1 cellular context compared by ENCODE assay signal in the genomic region with DNA sequence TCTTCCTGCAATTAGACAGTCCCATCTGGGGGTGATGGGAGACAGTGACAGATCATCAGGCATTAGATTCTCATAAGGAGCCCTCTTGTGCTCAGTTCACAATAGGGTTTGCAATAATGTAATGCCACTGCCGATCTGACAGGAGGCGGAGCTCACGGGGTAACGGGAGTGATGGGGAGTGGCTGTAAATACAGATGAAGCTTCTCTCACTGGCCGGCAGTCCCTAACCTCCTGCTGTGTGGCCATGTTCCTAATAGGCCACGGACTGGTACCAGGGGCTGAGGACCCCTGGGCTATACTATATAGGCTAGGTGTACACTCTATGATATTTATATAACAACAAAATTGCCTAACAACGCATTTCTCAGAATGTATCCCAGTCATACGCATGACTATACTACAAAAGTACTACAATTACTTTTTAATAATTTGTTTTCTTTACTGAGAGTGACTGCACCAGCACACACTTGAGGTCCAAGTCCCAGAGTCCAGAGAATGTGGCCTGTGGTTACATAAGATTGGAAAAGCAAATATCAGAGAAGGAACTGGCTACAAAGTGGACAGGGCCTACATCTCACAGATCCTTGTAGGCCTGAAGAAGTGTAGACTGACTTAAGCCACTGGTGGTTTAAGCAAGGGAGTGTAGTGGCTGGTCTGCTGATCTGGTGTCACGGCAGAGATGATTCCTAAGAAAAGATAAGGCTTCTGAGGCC.
TF ChIP-seq lines count a peak whose summit lies in the region.

No MANE protein-coding gene starts in this region.

TF ChIP-seq in HepG2, 621 proteins besides CTCF, POLR2A, EP300 and RAD21 (continued from another document):
- TF ChIP-seq AHDC1 (CRISPR knock-in tag; IDR thresholded peaks at IDR 0.05; ENCODE audit: borderline replicate concordance) (peak; percentile 42; the same call in 1 of the 2 replicates), RARA (CRISPR knock-in tag; IDR thresholded peaks at IDR 0.05) (0 out of 2 replicates have a peak, but pooled peaks have one; percentile 17), ZMYM4 (CRISPR knock-in tag; IDR thresholded peaks at IDR 0.05) (peak; percentile 34; the same call in 1 of the 2 replicates)
- TF ChIP-seq, protein P1, sequence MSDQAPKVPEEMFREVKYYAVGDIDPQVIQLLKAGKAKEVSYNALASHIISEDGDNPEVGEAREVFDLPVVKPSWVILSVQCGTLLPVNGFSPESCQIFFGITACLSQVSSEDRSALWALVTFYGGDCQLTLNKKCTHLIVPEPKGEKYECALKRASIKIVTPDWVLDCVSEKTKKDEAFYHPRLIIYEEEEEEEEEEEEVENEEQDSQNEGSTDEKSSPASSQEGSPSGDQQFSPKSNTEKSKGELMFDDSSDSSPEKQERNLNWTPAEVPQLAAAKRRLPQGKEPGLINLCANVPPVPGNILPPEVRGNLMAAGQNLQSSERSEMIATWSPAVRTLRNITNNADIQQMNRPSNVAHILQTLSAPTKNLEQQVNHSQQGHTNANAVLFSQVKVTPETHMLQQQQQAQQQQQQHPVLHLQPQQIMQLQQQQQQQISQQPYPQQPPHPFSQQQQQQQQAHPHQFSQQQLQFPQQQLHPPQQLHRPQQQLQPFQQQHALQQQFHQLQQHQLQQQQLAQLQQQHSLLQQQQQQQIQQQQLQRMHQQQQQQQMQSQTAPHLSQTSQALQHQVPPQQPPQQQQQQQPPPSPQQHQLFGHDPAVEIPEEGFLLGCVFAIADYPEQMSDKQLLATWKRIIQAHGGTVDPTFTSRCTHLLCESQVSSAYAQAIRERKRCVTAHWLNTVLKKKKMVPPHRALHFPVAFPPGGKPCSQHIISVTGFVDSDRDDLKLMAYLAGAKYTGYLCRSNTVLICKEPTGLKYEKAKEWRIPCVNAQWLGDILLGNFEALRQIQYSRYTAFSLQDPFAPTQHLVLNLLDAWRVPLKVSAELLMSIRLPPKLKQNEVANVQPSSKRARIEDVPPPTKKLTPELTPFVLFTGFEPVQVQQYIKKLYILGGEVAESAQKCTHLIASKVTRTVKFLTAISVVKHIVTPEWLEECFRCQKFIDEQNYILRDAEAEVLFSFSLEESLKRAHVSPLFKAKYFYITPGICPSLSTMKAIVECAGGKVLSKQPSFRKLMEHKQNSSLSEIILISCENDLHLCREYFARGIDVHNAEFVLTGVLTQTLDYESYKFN (CRISPR knock-in tag; conservative IDR thresholded peaks at IDR 0.05), result peak; percentile 24; the same call in 1 of the 2 replicates
